9 cellular contexts compared by ENCODE assay signal in the genomic region with DNA sequence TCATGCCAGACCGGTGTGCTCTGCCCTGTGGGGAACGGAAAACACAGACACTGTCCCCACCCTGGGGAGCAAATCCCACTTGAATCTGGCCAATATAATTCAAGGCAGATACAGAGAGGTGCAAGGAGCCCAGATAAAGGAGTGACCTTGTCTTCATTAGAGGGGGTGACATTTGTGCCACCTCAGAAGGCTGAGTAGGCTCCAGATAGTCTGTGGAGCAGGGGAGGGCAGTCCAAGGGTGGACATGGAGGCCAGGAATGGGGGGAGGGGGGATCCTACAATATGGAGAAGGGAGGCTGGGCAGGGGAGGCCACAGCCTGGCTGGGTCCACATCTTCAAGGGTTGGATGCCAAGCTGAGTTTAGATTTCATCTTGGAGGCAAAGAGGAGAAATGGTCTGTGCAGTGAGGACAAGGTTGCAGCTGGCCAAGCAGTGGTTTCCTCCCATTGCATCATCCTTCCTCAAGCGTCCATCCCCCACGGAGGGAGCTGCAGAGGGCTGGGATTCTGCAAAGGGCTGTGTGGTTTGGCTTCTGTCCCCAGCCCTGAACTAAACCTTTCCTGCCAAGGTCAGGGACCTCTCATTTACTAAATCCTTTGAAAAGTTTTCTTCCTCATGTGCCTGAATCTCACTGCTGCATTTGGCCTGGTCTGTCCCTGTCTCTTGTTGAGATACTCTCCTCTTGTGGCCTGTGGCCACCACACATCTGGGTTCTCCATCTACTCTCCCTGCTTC.
DNase-seq lines count a peak whose midpoint lies in the region; ATAC-seq and TF ChIP-seq lines count a peak whose summit lies in the region.
"Had no signal": no experiment of that assay in that cellular context is flagged by ENCODE, and none has a peak within 500 bp of the region (broad histone marks: within the 10 kb centered on the region; RNA-seq: fewer than 3 reads in every experiment).

No MANE protein-coding gene starts in this region.

- peaks cover 22% of the 10 kb centered on the region; the same call in 1 of the 2 replicates for H3K9me2 ChIP-seq in GM23338 (ENCODE audit: insufficient read depth)

- TF ChIP-seq CTCF in GM23338 (conservative IDR thresholded peaks at IDR 0.05; ENCODE audit: low read depth in 2 of 2) (no peak), foreskin fibroblast (IDR thresholded peaks at IDR 0.05; ENCODE audit: low read depth, low read length) (no peak), endodermal cell (conservative IDR thresholded peaks at IDR 0.05) (no peak)

- H3K36me3 Mint-ChIP-seq in GM23338 (ENCODE audit: low read depth) = no peaks in the 10 kb centered on the region
- H3K36me3 Mint-ChIP-seq in endodermal cell (ENCODE audit: low read depth) = no peaks in the 10 kb centered on the region

- peak overlapping the region; percentile 53; the same call in 1 of the 2 replicates for H3K27ac Mint-ChIP-seq in GM23338
- no peak overlapping the region for H3K27ac Mint-ChIP-seq in endodermal cell
- H3K27ac Mint-ChIP-seq: progenitor cell of endocrine pancreas had no signal

- H3K9me3 Mint-ChIP-seq in GM23338 (peaks cover 10% of the 10 kb centered on the region), endodermal cell (no peaks in the 10 kb centered on the region)

- H3K36me3 ChIP-seq in GM23338 (ENCODE audit: insufficient read depth) (no peaks in the 10 kb centered on the region), endodermal cell (ENCODE audit: control insufficient read depth, insufficient read depth, low read length) (no peaks in the 10 kb centered on the region)

- H3K4me1 Mint-ChIP-seq in GM23338 (no peaks in the 10 kb centered on the region), endodermal cell (no peaks in the 10 kb centered on the region)

- no peak overlapping the region for H2AFZ ChIP-seq in GM23338

- H3K4me3 Mint-ChIP-seq in GM23338 (no peak overlapping the region), endodermal cell (no peak overlapping the region)

- no peak overlapping the region for H3K9ac ChIP-seq in endodermal cell (ENCODE audit: extremely low read depth, low read length, poor library complexity, severe bottlenecking)

- no peaks in the 10 kb centered on the region for H3K9me3 ChIP-seq in endodermal cell (ENCODE audit: control insufficient read depth, low read length)

- ATAC-seq in GM23338 (no peak), GM21381 (IDR thresholded peaks at IDR 0.05; ENCODE audit: unreplicated experiment) (no peak)

- H3K27me3 Mint-ChIP-seq in GM23338 (ENCODE audit: insufficient read depth, low read depth, poor library complexity) (peaks cover 3% of the 10 kb centered on the region), endodermal cell (ENCODE audit: insufficient read depth) (peaks cover 9% of the 10 kb centered on the region)

- no peaks in the 10 kb centered on the region for H3K79me2 ChIP-seq in GM23338 (replicated peaks; ENCODE audit: insufficient read depth)

- H3K27me3 ChIP-seq in GM23338 (ENCODE audit: insufficient read depth) (no peaks in the 10 kb centered on the region), endodermal cell (ENCODE audit: control insufficient read depth, insufficient read depth, low read length, poor library complexity, severe bottlenecking) (no peaks in the 10 kb centered on the region)

- WGBS in endodermal cell (ENCODE audit: insufficient coverage in 1 of 2, insufficient read length in 1 of 2), 2 experiments = 61 to 80% methylated on average over 3 to 4 of the region's 4 CpGs

- H3F3A ChIP-seq in GM23338 (replicated peaks; ENCODE audit: low read depth) = no peaks in the 10 kb centered on the region

- no peak overlapping the region for H3K4me3 ChIP-seq in GM23338
- no peak overlapping the region for H3K4me3 ChIP-seq in foreskin fibroblast (ENCODE audit: low read depth in 1 of 2, low read length in 2 of 2)
- H3K4me3 ChIP-seq in skeletal muscle cell (ENCODE audit: low read depth, low read length) = no peak overlapping the region
- no peak overlapping the region for H3K4me3 ChIP-seq in endodermal cell (ENCODE audit: low read length)

- H3K27ac ChIP-seq in GM23338 (ENCODE audit: low read depth) = no peak overlapping the region
- H3K27ac ChIP-seq in endodermal cell (ENCODE audit: low read depth, low read length) = no peak overlapping the region

- no peak overlapping the region for H3K4me2 ChIP-seq in GM23338

- no peak for DNase-seq in GM23338 (ENCODE audit: low spot score)
- DNase-seq in RPMI8226 = peak; percentile 73
- peak; percentile 89 to 98 for DNase-seq in foreskin fibroblast
- peak; percentile 91 for DNase-seq in skeletal muscle cell (ENCODE audit: low read depth)
- DNase-seq in endodermal cell = no peak
- DNase-seq in stimulated activated CD4-positive, alpha-beta T cell treated with anti-CD3 and anti-CD28 coated beads, Interleukin-2, amount 100 ng/mL, for 24 hours = no peak
- DNase-seq in iPS-NIHi7 (ENCODE audit: extremely low spot score) = no peak

- H3K4me1 ChIP-seq in GM23338 (ENCODE audit: insufficient read depth) (no peaks in the 10 kb centered on the region), endodermal cell (ENCODE audit: control insufficient read depth, insufficient read depth, low read length) (no peaks in the 10 kb centered on the region)

- no peaks in the 10 kb centered on the region for H4K20me1 ChIP-seq in GM23338 (replicated peaks; ENCODE audit: insufficient read depth)

TF ChIP-seq in GM23338, 12 proteins besides CTCF, POLR2A, EP300 and RAD21:
- TF ChIP-seq ZNF114 (CRISPR knock-in tag; IDR thresholded peaks at IDR 0.05) = no peak
- TF ChIP-seq, protein P1, sequence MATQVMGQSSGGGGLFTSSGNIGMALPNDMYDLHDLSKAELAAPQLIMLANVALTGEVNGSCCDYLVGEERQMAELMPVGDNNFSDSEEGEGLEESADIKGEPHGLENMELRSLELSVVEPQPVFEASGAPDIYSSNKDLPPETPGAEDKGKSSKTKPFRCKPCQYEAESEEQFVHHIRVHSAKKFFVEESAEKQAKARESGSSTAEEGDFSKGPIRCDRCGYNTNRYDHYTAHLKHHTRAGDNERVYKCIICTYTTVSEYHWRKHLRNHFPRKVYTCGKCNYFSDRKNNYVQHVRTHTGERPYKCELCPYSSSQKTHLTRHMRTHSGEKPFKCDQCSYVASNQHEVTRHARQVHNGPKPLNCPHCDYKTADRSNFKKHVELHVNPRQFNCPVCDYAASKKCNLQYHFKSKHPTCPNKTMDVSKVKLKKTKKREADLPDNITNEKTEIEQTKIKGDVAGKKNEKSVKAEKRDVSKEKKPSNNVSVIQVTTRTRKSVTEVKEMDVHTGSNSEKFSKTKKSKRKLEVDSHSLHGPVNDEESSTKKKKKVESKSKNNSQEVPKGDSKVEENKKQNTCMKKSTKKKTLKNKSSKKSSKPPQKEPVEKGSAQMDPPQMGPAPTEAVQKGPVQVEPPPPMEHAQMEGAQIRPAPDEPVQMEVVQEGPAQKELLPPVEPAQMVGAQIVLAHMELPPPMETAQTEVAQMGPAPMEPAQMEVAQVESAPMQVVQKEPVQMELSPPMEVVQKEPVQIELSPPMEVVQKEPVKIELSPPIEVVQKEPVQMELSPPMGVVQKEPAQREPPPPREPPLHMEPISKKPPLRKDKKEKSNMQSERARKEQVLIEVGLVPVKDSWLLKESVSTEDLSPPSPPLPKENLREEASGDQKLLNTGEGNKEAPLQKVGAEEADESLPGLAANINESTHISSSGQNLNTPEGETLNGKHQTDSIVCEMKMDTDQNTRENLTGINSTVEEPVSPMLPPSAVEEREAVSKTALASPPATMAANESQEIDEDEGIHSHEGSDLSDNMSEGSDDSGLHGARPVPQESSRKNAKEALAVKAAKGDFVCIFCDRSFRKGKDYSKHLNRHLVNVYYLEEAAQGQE (IDR thresholded peaks at IDR 0.05; ENCODE audit: unreplicated experiment) = no peak

Comparison
In these comparisons a context has a peak if more than half of its experiments do, and no peak if none do; other contexts are left out.
1. DNase-seq: peak in RPMI8226 (single experiment), foreskin fibroblast (2 of 2) and skeletal muscle cell (single experiment); none in GM23338 (single experiment), endodermal cell (single experiment), stimulated activated CD4-positive, alpha-beta T cell treated with anti-CD3 and anti-CD28 coated beads, Interleukin-2, amount 100 ng/mL, for 24 hours (0 of 2) and iPS-NIHi7 (single experiment).